In genomic region chr22:50563410-50564160, GRCh38 we compare ENCODE assay signal across 8 cellular contexts. TPM values are rescaled to one million over a fixed set of nuclear protein-coding genes. Genes with fewer than 3 reads are reported as not detected.
A peak's percentile ranks its signal among the peaks of the same experiment; 100 is the strongest.
DNase-seq lines count a peak whose midpoint lies in the region; ATAC-seq and TF ChIP-seq lines count a peak whose summit lies in the region.

No MANE protein-coding gene starts in this region.

- intact Hi-C loops in tibial artery (cut with DNase I; ENCODE audit: low total_unique reads): no loop called here

- H3K9me3 Mint-ChIP-seq in activated CD8-positive, alpha-beta memory T cell treated with anti-CD3 and anti-CD28 coated beads, Interleukin-2, amount 10 ng/mL, durations not matched to agents 7 days and 5 days (ENCODE audit: low read depth): no peaks in the 10 kb centered on the region
- H3K9me3 Mint-ChIP-seq in brain: no peaks in the 10 kb centered on the region

- H3K4me1 Mint-ChIP-seq in activated CD8-positive, alpha-beta memory T cell treated with anti-CD3 and anti-CD28 coated beads, Interleukin-2, amount 10 ng/mL, durations not matched to agents 7 days and 5 days: peaks cover 20% of the 10 kb centered on the region
- peaks cover 19% of the 10 kb centered on the region for H3K4me1 Mint-ChIP-seq in brain

- 9% methylated on average over 17 of the region's 17 CpGs for WGBS in liver

- no peak for DNase-seq in activated CD8-positive, alpha-beta memory T cell treated with anti-CD3 and anti-CD28 coated beads, Interleukin-2, amount 10 ng/mL, durations not matched to agents 7 days and 5 days
- DNase-seq in activated CD8-positive, alpha-beta memory T cell treated with anti-CD3 and anti-CD28 coated beads for 24 hours: no peak
- DNase-seq in tibial artery (no peak), HCEC 1CT (no peak), putamen (ENCODE audit: low spot score) (no peak)
- DNase-seq in activated effector memory CD4-positive, alpha-beta T cell treated with anti-CD3 and anti-CD28 coated beads, Interleukin-2, amount 50 U/mL, for 16 hours: no peak

- peaks cover 6% of the 10 kb centered on the region for H3K36me3 Mint-ChIP-seq in activated CD8-positive, alpha-beta memory T cell treated with anti-CD3 and anti-CD28 coated beads, Interleukin-2, amount 10 ng/mL, durations not matched to agents 7 days and 5 days
- peaks cover 7% of the 10 kb centered on the region for H3K36me3 Mint-ChIP-seq in brain

- CTCF ChIA-PET in activated CD8-positive, alpha-beta memory T cell treated with anti-CD3 and anti-CD28 coated beads, Interleukin-2, amount 10 ng/mL, durations not matched to agents 7 days and 5 days (lab: Charles Lee): interaction anchor here (0.6 to 6.2 kb wide), 30 partner anchors 9 to 428 kb away, joined by 3 to 75 read pairs (median 5); partner anchors contain the start of genes CHKB, CPT1B, HDAC10 and KLHDC7B

- H3K27me3 Mint-ChIP-seq in activated CD8-positive, alpha-beta memory T cell treated with anti-CD3 and anti-CD28 coated beads, Interleukin-2, amount 10 ng/mL, durations not matched to agents 7 days and 5 days: peaks cover 10% of the 10 kb centered on the region
- peaks cover 21% of the 10 kb centered on the region for H3K27me3 Mint-ChIP-seq in brain

- TF ChIP-seq RAD21 in liver (IDR thresholded peaks at IDR 0.05): no peak

- H3K27me3 ChIP-seq in liver (ENCODE audit: control insufficient read depth in 4 of 4, insufficient read depth in 4 of 4, low read length in 3 of 4): no peaks in the 10 kb centered on the region
- H3K27me3 ChIP-seq in tibial artery: peaks cover 0 to 4% of the 10 kb centered on the region in 2 donors

- peak overlapping the region; percentile 84 for H3K4me3 Mint-ChIP-seq in activated CD8-positive, alpha-beta memory T cell treated with anti-CD3 and anti-CD28 coated beads, Interleukin-2, amount 10 ng/mL, durations not matched to agents 7 days and 5 days
- peak overlapping the region; percentile 94 to 99 (median 98) for H3K4me3 Mint-ChIP-seq in brain

- H3K36me3 ChIP-seq in liver (ENCODE audit: control insufficient read depth in 4 of 4, insufficient read depth in 3 of 4, low read depth in 1 of 4, low read length in 3 of 4) (no peaks in the 10 kb centered on the region), tibial artery (peaks cover 0 to 2% (median 0%) of the 10 kb centered on the region in 3 donors)

- H3K9ac ChIP-seq in liver (ENCODE audit: low read depth in 1 of 2, low read length in 2 of 2): peak overlapping the region; percentile 85 to 90

- H3K4me3 ChIP-seq in liver (ENCODE audit: low read depth in 1 of 3, low read length in 3 of 3) (peak overlapping the region; percentile 76 to 81 (median 77)), tibial artery (peak overlapping the region; percentile 52 to 64)

- H3K4me1 ChIP-seq in liver (ENCODE audit: control insufficient read depth in 4 of 4, insufficient read depth in 4 of 4, low read length in 3 of 4) (peaks cover 2 to 11% (median 5%) of the 10 kb centered on the region in 4 donors), tibial artery (peaks cover 0 to 11% (median 7%) of the 10 kb centered on the region in 4 donors)

- ATAC-seq in activated CD8-positive, alpha-beta memory T cell treated with anti-CD3 and anti-CD28 coated beads, Interleukin-2, amount 10 ng/mL, durations not matched to agents 7 days and 5 days: no peak

- TF ChIP-seq CTCF in brain (conservative IDR thresholded peaks at IDR 0.05) (no peak), liver (IDR thresholded peaks at IDR 0.05; ENCODE audit: low read depth, low read length, missing input control) (no peak), tibial artery (IDR thresholded peaks at IDR 0.05) (no peak)

- H3K27ac ChIP-seq in liver (ENCODE audit: low read depth in 1 of 2, low read length in 2 of 2) (peak overlapping the region; percentile 90 to 93), tibial artery (peak overlapping the region in 1 of 2 donors; percentile 25)

- no peak overlapping the region for H3K27ac Mint-ChIP-seq in activated CD8-positive, alpha-beta memory T cell treated with anti-CD3 and anti-CD28 coated beads, Interleukin-2, amount 10 ng/mL, durations not matched to agents 7 days and 5 days
- H3K27ac Mint-ChIP-seq in brain: peak overlapping the region; percentile 91 to 96 (median 95)

- H3K9me3 ChIP-seq in liver (ENCODE audit: control insufficient read depth in 4 of 4, low read length in 3 of 4) (no peaks in the 10 kb centered on the region), tibial artery (no peaks in the 10 kb centered on the region)

TF ChIP-seq in liver, 16 proteins besides CTCF, POLR2A, EP300 and RAD21:
- TF ChIP-seq TAF1 (conservative IDR thresholded peaks at IDR 0.05) (no peak), FOXA1 (IDR thresholded peaks at IDR 0.05) (no peak), YY1 (IDR thresholded peaks at IDR 0.05) (peak; percentile 77), RXRA (IDR thresholded peaks at IDR 0.05) (peak in 1 of 2 donors; percentile 43), JUND (IDR thresholded peaks at IDR 0.05) (no peak), NR2F2 (IDR thresholded peaks at IDR 0.05) (no peak), ATF3 (IDR thresholded peaks at IDR 0.05) (no peak)
TF ChIP-seq in liver: peak in this region for 2.

RNA-seq across cellular contexts. Expression of gene SYCE3, which starts 0.9 kb away (rescaled TPM):
- total RNA-seq in activated CD8-positive, alpha-beta memory T cell treated with anti-CD3 and anti-CD28 coated beads, Interleukin-2, amount 10 ng/mL, durations not matched to agents 7 days and 5 days: under 1 TPM; 0.76 to 0.96 TPM
- polyA plus RNA-seq in brain (ENCODE audit: insufficient read depth, low read depth, low replicate concordance): 2.9 TPM
- 1 to 10 TPM in 1 of 2 donors, not detected in 1; 2.2 TPM for total RNA-seq in liver
- polyA plus RNA-seq in liver: under 1 TPM in 1 of 2 donors, not detected in 1; 0.45 TPM

RNA-seq across cellular contexts. Expression of gene CPT1B, which starts 14.6 kb away (rescaled TPM):
- 10 to 100 TPM; 80.1 to 87.6 TPM for total RNA-seq in activated CD8-positive, alpha-beta memory T cell treated with anti-CD3 and anti-CD28 coated beads, Interleukin-2, amount 10 ng/mL, durations not matched to agents 7 days and 5 days
- polyA plus RNA-seq in brain (ENCODE audit: insufficient read depth, low read depth, low replicate concordance) (6.1 TPM), liver (1 to 10 TPM; 4.0 to 5.7 TPM)
- total RNA-seq in liver: 10 to 100 TPM in 1 of 2 donors, 1 to 10 TPM in 1; 3.0 to 13.6 TPM

RNA-seq across cellular contexts. Expression of gene KLHDC7B, which starts 17.9 kb away (rescaled TPM):
- total RNA-seq in activated CD8-positive, alpha-beta memory T cell treated with anti-CD3 and anti-CD28 coated beads, Interleukin-2, amount 10 ng/mL, durations not matched to agents 7 days and 5 days: 10 to 100 TPM; 10.2 to 12.0 TPM
- not detected for polyA plus RNA-seq in brain (ENCODE audit: insufficient read depth, low read depth, low replicate concordance)
- under 1 TPM in 1 of 2 donors, not detected in 1; 0.08 TPM for total RNA-seq in liver
- under 1 TPM; 0.08 to 0.16 TPM for polyA plus RNA-seq in liver

RNA-seq across cellular contexts. Expression of gene CHKB, which starts 19.1 kb away (rescaled TPM):
- total RNA-seq in activated CD8-positive, alpha-beta memory T cell treated with anti-CD3 and anti-CD28 coated beads, Interleukin-2, amount 10 ng/mL, durations not matched to agents 7 days and 5 days: 100 to 1,000 TPM in 1 of 2 experiments, 10 to 100 TPM in 1; 97.2 to 118 TPM
- polyA plus RNA-seq in brain (ENCODE audit: insufficient read depth, low read depth, low replicate concordance) (11.8 TPM), liver (10 to 100 TPM; 17.9 to 22.9 TPM)
- 10 to 100 TPM; 18.4 to 24.2 TPM for total RNA-seq in liver

RNA-seq across cellular contexts. Expression of gene TYMP, which starts 33.8 kb away (rescaled TPM):
- 100 to 1,000 TPM in 1 of 2 experiments, 10 to 100 TPM in 1; 93.1 to 108 TPM for total RNA-seq in activated CD8-positive, alpha-beta memory T cell treated with anti-CD3 and anti-CD28 coated beads, Interleukin-2, amount 10 ng/mL, durations not matched to agents 7 days and 5 days
- polyA plus RNA-seq in brain (ENCODE audit: insufficient read depth, low read depth, low replicate concordance): 3.0 TPM
- total RNA-seq in liver: 100 to 1,000 TPM in 1 of 2 donors, 10 to 100 TPM in 1; 41.2 to 109 TPM
- polyA plus RNA-seq in liver: 10 to 100 TPM; 34.0 to 89.8 TPM

Comparison
In these comparisons a context has a peak if more than half of its experiments do, and no peak if none do; other contexts are left out.
1. RNA of gene CPT1B, which starts 14.6 kb away (total RNA-seq): 80.1 to 87.6 TPM in activated CD8-positive, alpha-beta memory T cell treated with anti-CD3 and anti-CD28 coated beads, Interleukin-2, amount 10 ng/mL, durations not matched to agents 7 days and 5 days; 3.0 to 13.6 TPM in liver; every median in the first group is over 4 times any median in the second.
2. RNA of gene KLHDC7B, which starts 17.9 kb away (total RNA-seq): 10.2 to 12.0 TPM in activated CD8-positive, alpha-beta memory T cell treated with anti-CD3 and anti-CD28 coated beads, Interleukin-2, amount 10 ng/mL, durations not matched to agents 7 days and 5 days; 0.08 TPM in liver; every median in the first group is over 10 times any median in the second.